ENCODE assay signal across 27 cellular contexts in the genomic region with DNA sequence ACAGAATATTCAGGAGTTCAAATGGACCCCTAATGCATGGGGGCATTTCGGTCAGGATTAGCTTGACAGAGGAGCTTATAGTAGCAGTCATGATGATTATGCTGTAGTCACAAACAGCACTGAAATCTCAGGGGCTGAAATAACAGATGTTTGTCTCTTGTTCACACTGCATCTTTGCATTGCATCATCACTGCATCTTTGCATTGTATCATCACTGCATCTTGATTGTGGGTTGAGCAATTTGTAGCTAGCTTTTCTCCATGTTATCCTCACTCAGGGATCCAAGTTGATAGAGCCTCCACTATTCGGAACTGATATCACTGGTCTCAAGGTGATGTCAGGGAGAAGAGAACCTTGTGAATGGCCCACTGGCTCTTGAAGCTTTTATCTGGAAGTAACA.
"Had no signal": no experiment of that assay in that cellular context is flagged by ENCODE, and none has a peak within 500 bp of the region (broad histone marks: within the 10 kb centered on the region; RNA-seq: fewer than 3 reads in every experiment).

No MANE protein-coding gene starts in this region.

- DNase-seq: activated CD4-positive, alpha-beta T cell treated with anti-CD3 and anti-CD28 coated beads, Interleukin-2, amount 50 U/mL, for 1 hour; activated CD4-positive, CD25-positive, alpha-beta regulatory T cell treated with anti-CD3 and anti-CD28 coated beads, Interleukin-2, amount 50 U/mL, for 72 hours; activated CD8-positive, alpha-beta memory T cell treated with anti-CD3 and anti-CD28 coated beads for 24 hours; activated CD8-positive, alpha-beta memory T cell treated with anti-CD3 and anti-CD28 coated beads, Interleukin-2, amount 50 U/mL, for 48 hours; activated effector memory CD4-positive, alpha-beta T cell treated with Interleukin-2 at 50 U/mL for 16 hours; activated naive CD4-positive, alpha-beta T cell treated with anti-CD3 and anti-CD28 coated beads, Interleukin-2, amount 10 ng/mL, durations not matched to agents 7 days and 5 days; activated naive CD8-positive, alpha-beta T cell treated with anti-CD3 and anti-CD28 coated beads, Interleukin-2, amount 50 U/mL, for 24 hours; activated T-cell treated with anti-CD3 and anti-CD28 coated beads, Interleukin-2, amount 50 U/mL, for 48 hours; cerebellar nuclear complex; effector CD4-positive, alpha-beta T cell; esophagus squamous epithelium; heart right ventricle; left cardiac atrium; lower lobe of right lung; sigmoid colon; stimulated activated CD4-positive, alpha-beta T cell treated with anti-CD3 and anti-CD28 coated beads, Interleukin-4, amount 100 ng/mL, for 1 hour; stimulated activated naive CD8-positive, alpha-beta T cell treated with anti-CD3 and anti-CD28 coated beads, Interleukin-15, amount 100 ng/mL, for 72 hours; T-helper 17 cell; transverse colon; uterus had no signal

- H3K9me3 ChIP-seq: ascending aorta, esophagus squamous epithelium, gastroesophageal sphincter, heart right ventricle, lower lobe of right lung, sigmoid colon, suprapubic skin, transverse colon, uterus had no signal

- H3K4me3 ChIP-seq: ascending aorta, esophagus squamous epithelium, gastroesophageal sphincter, heart right ventricle, lower lobe of right lung, sigmoid colon, suprapubic skin, transverse colon, uterus had no signal

- H3K9ac ChIP-seq: parathyroid adenoma had no signal

- H3K27me3 Mint-ChIP-seq: stimulated activated naive CD8-positive, alpha-beta T cell treated with anti-CD3 and anti-CD28 coated beads, Interleukin-15, amount 100 ng/mL, for 72 hours had no signal

- H3K27ac Mint-ChIP-seq: activated naive CD4-positive, alpha-beta T cell treated with anti-CD3 and anti-CD28 coated beads, Interleukin-2, amount 10 ng/mL, durations not matched to agents 7 days and 5 days; activated naive CD8-positive, alpha-beta T cell treated with anti-CD3 and anti-CD28 coated beads, Interleukin-2, amount 50 U/mL, for 24 hours; nephron; stimulated activated naive CD8-positive, alpha-beta T cell treated with anti-CD3 and anti-CD28 coated beads, Interleukin-15, amount 100 ng/mL, for 72 hours; T-helper 17 cell had no signal

- H3K36me3 ChIP-seq: ascending aorta, gastroesophageal sphincter, heart right ventricle, lower lobe of right lung, sigmoid colon, suprapubic skin, transverse colon, uterus had no signal

- H3K79me2 ChIP-seq: parathyroid adenoma had no signal

- H3K27me3 ChIP-seq: ascending aorta, esophagus squamous epithelium, gastroesophageal sphincter, heart right ventricle, sigmoid colon, suprapubic skin, transverse colon, uterus had no signal

- H3K27ac ChIP-seq: ascending aorta, esophagus squamous epithelium, gastroesophageal sphincter, heart right ventricle, lower lobe of right lung, parathyroid adenoma, sigmoid colon, suprapubic skin, transverse colon, uterus, VCaP had no signal

- H2AFZ ChIP-seq: parathyroid adenoma had no signal

- H3K4me3 Mint-ChIP-seq: activated naive CD4-positive, alpha-beta T cell treated with anti-CD3 and anti-CD28 coated beads, Interleukin-2, amount 10 ng/mL, durations not matched to agents 7 days and 5 days; activated naive CD8-positive, alpha-beta T cell treated with anti-CD3 and anti-CD28 coated beads, Interleukin-2, amount 50 U/mL, for 24 hours; mesothelial cell of epicardium; nephron; stimulated activated naive CD8-positive, alpha-beta T cell treated with anti-CD3 and anti-CD28 coated beads, Interleukin-15, amount 100 ng/mL, for 72 hours; T-helper 17 cell had no signal

- H3K4me1 ChIP-seq: ascending aorta, esophagus squamous epithelium, gastroesophageal sphincter, heart right ventricle, lower lobe of right lung, parathyroid adenoma, sigmoid colon, suprapubic skin, transverse colon, uterus had no signal

- H3K9me3 Mint-ChIP-seq: activated naive CD4-positive, alpha-beta T cell treated with anti-CD3 and anti-CD28 coated beads, Interleukin-2, amount 10 ng/mL, durations not matched to agents 7 days and 5 days; activated naive CD8-positive, alpha-beta T cell treated with anti-CD3 and anti-CD28 coated beads, Interleukin-2, amount 50 U/mL, for 24 hours; nephron; stimulated activated naive CD8-positive, alpha-beta T cell treated with anti-CD3 and anti-CD28 coated beads, Interleukin-15, amount 100 ng/mL, for 72 hours had no signal

- H3K4me1 Mint-ChIP-seq: activated naive CD4-positive, alpha-beta T cell treated with anti-CD3 and anti-CD28 coated beads, Interleukin-2, amount 10 ng/mL, durations not matched to agents 7 days and 5 days; activated naive CD8-positive, alpha-beta T cell treated with anti-CD3 and anti-CD28 coated beads, Interleukin-2, amount 50 U/mL, for 24 hours; nephron; stimulated activated naive CD8-positive, alpha-beta T cell treated with anti-CD3 and anti-CD28 coated beads, Interleukin-15, amount 100 ng/mL, for 72 hours had no signal

- H3K36me3 Mint-ChIP-seq: activated naive CD4-positive, alpha-beta T cell treated with anti-CD3 and anti-CD28 coated beads, Interleukin-2, amount 10 ng/mL, durations not matched to agents 7 days and 5 days had no signal
